Comparison of ENCODE assay signal across 1 cellular context in the genomic region with DNA sequence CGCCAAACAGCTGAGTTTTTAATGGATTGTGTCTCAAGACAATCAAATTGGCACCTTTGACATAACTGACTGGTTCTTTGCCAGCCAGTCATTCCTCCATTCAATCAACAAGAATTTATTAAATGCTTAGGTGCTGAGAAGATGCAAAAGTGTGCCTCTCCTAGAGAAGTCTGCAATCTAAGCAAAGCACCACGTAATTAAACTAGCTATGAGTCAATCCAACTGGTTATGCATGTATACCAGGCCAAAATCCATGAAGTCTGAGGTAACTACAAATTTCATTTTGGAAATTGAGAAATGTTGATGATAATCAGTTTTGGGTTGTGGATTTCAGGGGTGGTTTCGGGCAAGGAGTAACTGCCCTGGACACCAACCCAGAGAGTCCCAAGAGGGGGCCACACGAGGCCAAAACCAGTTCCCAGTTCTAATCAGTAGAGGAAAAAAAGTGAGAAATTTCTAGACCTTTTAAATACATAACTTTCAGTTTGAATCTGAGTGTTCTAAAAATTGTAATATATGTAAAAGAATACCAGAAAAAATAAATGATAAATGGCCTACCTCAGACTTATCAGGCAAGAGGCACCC.
TF ChIP-seq lines count a peak whose summit lies in the region.

No MANE protein-coding gene starts in this region.

TF ChIP-seq in HepG2, 621 proteins besides CTCF, POLR2A, EP300 and RAD21:
- TF ChIP-seq, protein P1, sequence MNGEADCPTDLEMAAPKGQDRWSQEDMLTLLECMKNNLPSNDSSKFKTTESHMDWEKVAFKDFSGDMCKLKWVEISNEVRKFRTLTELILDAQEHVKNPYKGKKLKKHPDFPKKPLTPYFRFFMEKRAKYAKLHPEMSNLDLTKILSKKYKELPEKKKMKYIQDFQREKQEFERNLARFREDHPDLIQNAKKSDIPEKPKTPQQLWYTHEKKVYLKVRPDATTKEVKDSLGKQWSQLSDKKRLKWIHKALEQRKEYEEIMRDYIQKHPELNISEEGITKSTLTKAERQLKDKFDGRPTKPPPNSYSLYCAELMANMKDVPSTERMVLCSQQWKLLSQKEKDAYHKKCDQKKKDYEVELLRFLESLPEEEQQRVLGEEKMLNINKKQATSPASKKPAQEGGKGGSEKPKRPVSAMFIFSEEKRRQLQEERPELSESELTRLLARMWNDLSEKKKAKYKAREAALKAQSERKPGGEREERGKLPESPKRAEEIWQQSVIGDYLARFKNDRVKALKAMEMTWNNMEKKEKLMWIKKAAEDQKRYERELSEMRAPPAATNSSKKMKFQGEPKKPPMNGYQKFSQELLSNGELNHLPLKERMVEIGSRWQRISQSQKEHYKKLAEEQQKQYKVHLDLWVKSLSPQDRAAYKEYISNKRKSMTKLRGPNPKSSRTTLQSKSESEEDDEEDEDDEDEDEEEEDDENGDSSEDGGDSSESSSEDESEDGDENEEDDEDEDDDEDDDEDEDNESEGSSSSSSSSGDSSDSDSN (CRISPR knock-in tag; IDR thresholded peaks at IDR 0.05): no peak
- TF ChIP-seq, protein P2, sequence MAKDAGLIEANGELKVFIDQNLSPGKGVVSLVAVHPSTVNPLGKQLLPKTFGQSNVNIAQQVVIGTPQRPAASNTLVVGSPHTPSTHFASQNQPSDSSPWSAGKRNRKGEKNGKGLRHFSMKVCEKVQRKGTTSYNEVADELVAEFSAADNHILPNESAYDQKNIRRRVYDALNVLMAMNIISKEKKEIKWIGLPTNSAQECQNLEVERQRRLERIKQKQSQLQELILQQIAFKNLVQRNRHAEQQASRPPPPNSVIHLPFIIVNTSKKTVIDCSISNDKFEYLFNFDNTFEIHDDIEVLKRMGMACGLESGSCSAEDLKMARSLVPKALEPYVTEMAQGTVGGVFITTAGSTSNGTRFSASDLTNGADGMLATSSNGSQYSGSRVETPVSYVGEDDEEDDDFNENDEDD (CRISPR knock-in tag; IDR thresholded peaks at IDR 0.05; ENCODE audit: borderline replicate concordance): no peak
- TF ChIP-seq, protein P3, sequence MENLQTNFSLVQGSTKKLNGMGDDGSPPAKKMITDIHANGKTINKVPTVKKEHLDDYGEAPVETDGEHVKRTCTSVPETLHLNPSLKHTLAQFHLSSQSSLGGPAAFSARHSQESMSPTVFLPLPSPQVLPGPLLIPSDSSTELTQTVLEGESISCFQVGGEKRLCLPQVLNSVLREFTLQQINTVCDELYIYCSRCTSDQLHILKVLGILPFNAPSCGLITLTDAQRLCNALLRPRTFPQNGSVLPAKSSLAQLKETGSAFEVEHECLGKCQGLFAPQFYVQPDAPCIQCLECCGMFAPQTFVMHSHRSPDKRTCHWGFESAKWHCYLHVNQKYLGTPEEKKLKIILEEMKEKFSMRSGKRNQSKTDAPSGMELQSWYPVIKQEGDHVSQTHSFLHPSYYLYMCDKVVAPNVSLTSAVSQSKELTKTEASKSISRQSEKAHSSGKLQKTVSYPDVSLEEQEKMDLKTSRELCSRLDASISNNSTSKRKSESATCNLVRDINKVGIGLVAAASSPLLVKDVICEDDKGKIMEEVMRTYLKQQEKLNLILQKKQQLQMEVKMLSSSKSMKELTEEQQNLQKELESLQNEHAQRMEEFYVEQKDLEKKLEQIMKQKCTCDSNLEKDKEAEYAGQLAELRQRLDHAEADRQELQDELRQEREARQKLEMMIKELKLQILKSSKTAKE (CRISPR knock-in tag; IDR thresholded peaks at IDR 0.05; ENCODE audit: borderline replicate concordance): no peak
- TF ChIP-seq U2AF2 (IDR thresholded peaks at IDR 0.05; ENCODE audit: low read depth, low read length) (no peak), RBM22 (optimal IDR thresholded peaks at IDR 0.05; ENCODE audit: low read length) (no peak), ZNF570 (CRISPR knock-in tag; IDR thresholded peaks at IDR 0.05; ENCODE audit: borderline replicate concordance) (no peak), ZNF317 (CRISPR knock-in tag; IDR thresholded peaks at IDR 0.05) (no peak), ZNF883 (CRISPR knock-in tag; IDR thresholded peaks at IDR 0.05; ENCODE audit: not compliant biosample characterization) (no peak), RBM39 (IDR thresholded peaks at IDR 0.05; ENCODE audit: low read depth, low read length, poor library complexity, severe bottlenecking) (no peak), IRF2 (CRISPR knock-in tag; IDR thresholded peaks at IDR 0.05) (no peak), FOXM1 (CRISPR knock-in tag; IDR thresholded peaks at IDR 0.05) (no peak)
- TF ChIP-seq, protein P4, sequence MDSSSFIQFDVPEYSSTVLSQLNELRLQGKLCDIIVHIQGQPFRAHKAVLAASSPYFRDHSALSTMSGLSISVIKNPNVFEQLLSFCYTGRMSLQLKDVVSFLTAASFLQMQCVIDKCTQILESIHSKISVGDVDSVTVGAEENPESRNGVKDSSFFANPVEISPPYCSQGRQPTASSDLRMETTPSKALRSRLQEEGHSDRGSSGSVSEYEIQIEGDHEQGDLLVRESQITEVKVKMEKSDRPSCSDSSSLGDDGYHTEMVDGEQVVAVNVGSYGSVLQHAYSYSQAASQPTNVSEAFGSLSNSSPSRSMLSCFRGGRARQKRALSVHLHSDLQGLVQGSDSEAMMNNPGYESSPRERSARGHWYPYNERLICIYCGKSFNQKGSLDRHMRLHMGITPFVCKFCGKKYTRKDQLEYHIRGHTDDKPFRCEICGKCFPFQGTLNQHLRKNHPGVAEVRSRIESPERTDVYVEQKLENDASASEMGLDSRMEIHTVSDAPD (CRISPR knock-in tag; IDR thresholded peaks at IDR 0.05): no peak
- TF ChIP-seq, protein P5, sequence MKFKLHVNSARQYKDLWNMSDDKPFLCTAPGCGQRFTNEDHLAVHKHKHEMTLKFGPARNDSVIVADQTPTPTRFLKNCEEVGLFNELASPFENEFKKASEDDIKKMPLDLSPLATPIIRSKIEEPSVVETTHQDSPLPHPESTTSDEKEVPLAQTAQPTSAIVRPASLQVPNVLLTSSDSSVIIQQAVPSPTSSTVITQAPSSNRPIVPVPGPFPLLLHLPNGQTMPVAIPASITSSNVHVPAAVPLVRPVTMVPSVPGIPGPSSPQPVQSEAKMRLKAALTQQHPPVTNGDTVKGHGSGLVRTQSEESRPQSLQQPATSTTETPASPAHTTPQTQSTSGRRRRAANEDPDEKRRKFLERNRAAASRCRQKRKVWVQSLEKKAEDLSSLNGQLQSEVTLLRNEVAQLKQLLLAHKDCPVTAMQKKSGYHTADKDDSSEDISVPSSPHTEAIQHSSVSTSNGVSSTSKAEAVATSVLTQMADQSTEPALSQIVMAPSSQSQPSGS (CRISPR knock-in tag; IDR thresholded peaks at IDR 0.05): no peak
- TF ChIP-seq, protein P6, sequence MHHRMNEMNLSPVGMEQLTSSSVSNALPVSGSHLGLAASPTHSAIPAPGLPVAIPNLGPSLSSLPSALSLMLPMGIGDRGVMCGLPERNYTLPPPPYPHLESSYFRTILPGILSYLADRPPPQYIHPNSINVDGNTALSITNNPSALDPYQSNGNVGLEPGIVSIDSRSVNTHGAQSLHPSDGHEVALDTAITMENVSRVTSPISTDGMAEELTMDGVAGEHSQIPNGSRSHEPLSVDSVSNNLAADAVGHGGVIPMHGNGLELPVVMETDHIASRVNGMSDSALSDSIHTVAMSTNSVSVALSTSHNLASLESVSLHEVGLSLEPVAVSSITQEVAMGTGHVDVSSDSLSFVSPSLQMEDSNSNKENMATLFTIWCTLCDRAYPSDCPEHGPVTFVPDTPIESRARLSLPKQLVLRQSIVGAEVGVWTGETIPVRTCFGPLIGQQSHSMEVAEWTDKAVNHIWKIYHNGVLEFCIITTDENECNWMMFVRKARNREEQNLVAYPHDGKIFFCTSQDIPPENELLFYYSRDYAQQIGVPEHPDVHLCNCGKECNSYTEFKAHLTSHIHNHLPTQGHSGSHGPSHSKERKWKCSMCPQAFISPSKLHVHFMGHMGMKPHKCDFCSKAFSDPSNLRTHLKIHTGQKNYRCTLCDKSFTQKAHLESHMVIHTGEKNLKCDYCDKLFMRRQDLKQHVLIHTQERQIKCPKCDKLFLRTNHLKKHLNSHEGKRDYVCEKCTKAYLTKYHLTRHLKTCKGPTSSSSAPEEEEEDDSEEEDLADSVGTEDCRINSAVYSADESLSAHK (CRISPR knock-in tag; IDR thresholded peaks at IDR 0.05; ENCODE audit: borderline replicate concordance): no peak
- TF ChIP-seq, protein P7, sequence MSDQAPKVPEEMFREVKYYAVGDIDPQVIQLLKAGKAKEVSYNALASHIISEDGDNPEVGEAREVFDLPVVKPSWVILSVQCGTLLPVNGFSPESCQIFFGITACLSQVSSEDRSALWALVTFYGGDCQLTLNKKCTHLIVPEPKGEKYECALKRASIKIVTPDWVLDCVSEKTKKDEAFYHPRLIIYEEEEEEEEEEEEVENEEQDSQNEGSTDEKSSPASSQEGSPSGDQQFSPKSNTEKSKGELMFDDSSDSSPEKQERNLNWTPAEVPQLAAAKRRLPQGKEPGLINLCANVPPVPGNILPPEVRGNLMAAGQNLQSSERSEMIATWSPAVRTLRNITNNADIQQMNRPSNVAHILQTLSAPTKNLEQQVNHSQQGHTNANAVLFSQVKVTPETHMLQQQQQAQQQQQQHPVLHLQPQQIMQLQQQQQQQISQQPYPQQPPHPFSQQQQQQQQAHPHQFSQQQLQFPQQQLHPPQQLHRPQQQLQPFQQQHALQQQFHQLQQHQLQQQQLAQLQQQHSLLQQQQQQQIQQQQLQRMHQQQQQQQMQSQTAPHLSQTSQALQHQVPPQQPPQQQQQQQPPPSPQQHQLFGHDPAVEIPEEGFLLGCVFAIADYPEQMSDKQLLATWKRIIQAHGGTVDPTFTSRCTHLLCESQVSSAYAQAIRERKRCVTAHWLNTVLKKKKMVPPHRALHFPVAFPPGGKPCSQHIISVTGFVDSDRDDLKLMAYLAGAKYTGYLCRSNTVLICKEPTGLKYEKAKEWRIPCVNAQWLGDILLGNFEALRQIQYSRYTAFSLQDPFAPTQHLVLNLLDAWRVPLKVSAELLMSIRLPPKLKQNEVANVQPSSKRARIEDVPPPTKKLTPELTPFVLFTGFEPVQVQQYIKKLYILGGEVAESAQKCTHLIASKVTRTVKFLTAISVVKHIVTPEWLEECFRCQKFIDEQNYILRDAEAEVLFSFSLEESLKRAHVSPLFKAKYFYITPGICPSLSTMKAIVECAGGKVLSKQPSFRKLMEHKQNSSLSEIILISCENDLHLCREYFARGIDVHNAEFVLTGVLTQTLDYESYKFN (CRISPR knock-in tag; conservative IDR thresholded peaks at IDR 0.05): no peak
TF ChIP-seq in HepG2: peak in this region for 0.
